16 cellular contexts compared by ENCODE assay signal in the genomic region with DNA sequence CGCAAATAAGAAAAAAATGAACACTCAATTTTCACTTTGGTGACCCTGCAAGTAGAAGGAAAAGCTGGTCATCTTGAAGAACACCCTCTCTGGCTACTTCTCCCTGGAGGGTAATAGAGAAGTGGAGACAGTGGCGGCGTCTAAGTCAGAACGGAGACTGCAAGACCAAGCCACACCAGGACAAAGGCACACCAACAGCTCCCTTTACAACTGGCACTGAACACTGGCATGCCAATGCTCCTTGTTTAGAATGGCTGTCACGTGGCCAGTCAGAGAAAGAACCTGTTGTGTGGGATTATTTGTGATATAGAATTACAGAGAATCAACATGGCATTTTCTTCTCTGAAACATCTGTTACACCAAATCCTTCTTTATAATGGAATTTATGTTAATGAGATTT.
A peak's percentile ranks its signal among the peaks of the same experiment; 100 is the strongest.
DNase-seq lines count a peak whose midpoint lies in the region; ATAC-seq and TF ChIP-seq lines count a peak whose summit lies in the region.
"Had no signal": no experiment of that assay in that cellular context is flagged by ENCODE, and none has a peak within 500 bp of the region (broad histone marks: within the 10 kb centered on the region; RNA-seq: fewer than 3 reads in every experiment).

No MANE protein-coding gene starts in this region.

- H3K9me3 Mint-ChIP-seq in MCF 10A (ENCODE audit: unreplicated experiment), result no peaks in the 10 kb centered on the region

- H3K4me3 ChIP-seq in OCI-LY7 (ENCODE audit: low read depth, low read length, poor library complexity, severe bottlenecking) (no peak overlapping the region), right cardiac atrium (ENCODE audit: low read length) (no peak overlapping the region), psoas muscle (no peak overlapping the region), MM.1S (ENCODE audit: low read length) (no peak overlapping the region), osteoblast (ENCODE audit: insufficient read depth, low read length) (no peak overlapping the region)
- H3K4me3 ChIP-seq: mucosa of descending colon, upper lobe of left lung had no signal

- ATAC-seq in right cardiac atrium (peak; percentile 35 to 45), psoas muscle (peak; percentile 84 to 90 (median 86)), GM18517 (IDR thresholded peaks at IDR 0.05; ENCODE audit: unreplicated experiment) (no peak)
- ATAC-seq: mucosa of descending colon, PC-3 had no signal

- H4K20me1 ChIP-seq in OCI-LY7 (ENCODE audit: insufficient read depth, low read length) (no peaks in the 10 kb centered on the region), MM.1S (ENCODE audit: insufficient read depth, low read length) (no peaks in the 10 kb centered on the region), osteoblast (ENCODE audit: insufficient read depth, low read length) (peaks cover 2% of the 10 kb centered on the region)

- no peaks in the 10 kb centered on the region for H3K27me3 Mint-ChIP-seq in MCF 10A (ENCODE audit: insufficient read depth, unreplicated experiment)

- peaks cover 2% of the 10 kb centered on the region for H3K4me1 Mint-ChIP-seq in MCF 10A (ENCODE audit: insufficient read depth, unreplicated experiment)

- H3K36me3 Mint-ChIP-seq in MCF 10A (ENCODE audit: insufficient read depth, unreplicated experiment), result peaks cover 50% of the 10 kb centered on the region

- BruUV-seq in OCI-LY7 (replicated peaks; lab: Mats Ljungman, UMichigan) (TSS peak; percentile 44), MCF 10A (replicated peaks; lab: Mats Ljungman, UMichigan) (no TSS peak)

- CTCF ChIA-PET in OCI-LY7 (lab: Charles Lee; ENCODE audit: unreplicated experiment), result no interaction called here
- CTCF ChIA-PET in MCF 10A (lab: Yijun Ruan, JAX), result interaction anchor here (0.6 to 0.7 kb wide), 2 partner anchors 156 to 176 kb away, joined by 3 read pairs; partner anchors contain the start of gene PPM1F

- peak; percentile 5 for DNase-seq in DMS 273 treated with DMSO at 0.1 percent for 48 hours (lab: John Stamatoyannopoulos, UW)
- no peak for DNase-seq in OCI-LY7 (ENCODE audit: low spot score)
- no peak for DNase-seq in right cardiac atrium
- no peak for DNase-seq in psoas muscle
- DNase-seq in MM.1S, result no peak
- DNase-seq in osteoblast (ENCODE audit: insufficient read length, low spot score, missing footprints), result no peak
- no peak for DNase-seq in MCF 10A (ENCODE audit: unreplicated experiment)
- DNase-seq: activated gamma-delta T cell; effector memory CD4-positive, alpha-beta T cell; NCI-H1092; NCI-H446; PC-3; stimulated activated CD8-positive, alpha-beta memory T cell treated with anti-CD3 and anti-CD28 coated beads, Interleukin-4, amount 100 ng/mL, for 48 hours; upper lobe of left lung had no signal

- H2AFZ ChIP-seq in OCI-LY7 (ENCODE audit: low read length) (no peak overlapping the region), MM.1S (ENCODE audit: low read length) (no peak overlapping the region), osteoblast (ENCODE audit: low read length) (no peak overlapping the region)

- H3F3A ChIP-seq in MM.1S (ENCODE audit: insufficient read depth, low read length), result no peaks in the 10 kb centered on the region

- intact Hi-C loops in OCI-LY7 (cut with micrococcal nuclease; ENCODE audit: unreplicated experiment) (no loop called here), right cardiac atrium (cut with DNase I) (no loop called here), psoas muscle (cut with DNase I) (loop anchor here (5.0 kb wide), 1 partner anchor 70 kb away; the partner anchor contains the start of gene MAPK1 (in 2 of the 2)), MCF 10A (cut with micrococcal nuclease) (no loop called here)

- H3K79me2 ChIP-seq in OCI-LY7 (ENCODE audit: insufficient read depth, low read depth, low read length) (no peaks in the 10 kb centered on the region), MM.1S (ENCODE audit: low read length) (no peaks in the 10 kb centered on the region), osteoblast (ENCODE audit: insufficient read depth, low read length) (peaks cover 42% of the 10 kb centered on the region)

- H3K27ac ChIP-seq in OCI-LY7 (ENCODE audit: low read depth, low read length, poor library complexity, severe bottlenecking) (no peak overlapping the region), right cardiac atrium (ENCODE audit: low read length) (no peak overlapping the region), psoas muscle (peak overlapping the region; percentile 56), MM.1S (ENCODE audit: low read length) (no peak overlapping the region), osteoblast (ENCODE audit: low read depth, low read length) (no peak overlapping the region)
- H3K27ac ChIP-seq: upper lobe of left lung had no signal

- H3K27me3 ChIP-seq in right cardiac atrium (ENCODE audit: control insufficient read depth, insufficient read depth) (no peaks in the 10 kb centered on the region), psoas muscle (ENCODE audit: insufficient read depth in 3 of 3, low read length in 2 of 3) (no peaks in the 10 kb centered on the region), MM.1S (replicated peaks; ENCODE audit: insufficient read depth, low read length) (no peaks in the 10 kb centered on the region), osteoblast (ENCODE audit: insufficient read depth, low read length) (no peaks in the 10 kb centered on the region)
- H3K27me3 ChIP-seq: upper lobe of left lung had no signal

- H3K27ac Mint-ChIP-seq in MCF 10A (ENCODE audit: low read depth, unreplicated experiment), result no peak overlapping the region

- TF ChIP-seq CTCF in OCI-LY7 (conservative IDR thresholded peaks at IDR 0.05; ENCODE audit: low read length) (no peak), psoas muscle (IDR thresholded peaks at IDR 0.05) (no peak), MM.1S (IDR thresholded peaks at IDR 0.05; ENCODE audit: low read length) (no peak), osteoblast (IDR thresholded peaks at IDR 0.05; ENCODE audit: extremely low read depth, low read depth, low read length) (no peak), MCF 10A (IDR thresholded peaks at IDR 0.05; ENCODE audit: unreplicated experiment) (no peak)

- H3K4me3 Mint-ChIP-seq in MCF 10A (ENCODE audit: unreplicated experiment), result no peak overlapping the region

- H3K4me1 ChIP-seq in OCI-LY7 (ENCODE audit: insufficient read depth, low read length, poor library complexity, severe bottlenecking), result no peaks in the 10 kb centered on the region
- peaks cover 5% of the 10 kb centered on the region for H3K4me1 ChIP-seq in right cardiac atrium (ENCODE audit: control insufficient read depth, insufficient read depth, low read length)
- peaks cover 34% of the 10 kb centered on the region for H3K4me1 ChIP-seq in psoas muscle
- no peaks in the 10 kb centered on the region for H3K4me1 ChIP-seq in MM.1S (ENCODE audit: low read length)
- H3K4me1 ChIP-seq in osteoblast (ENCODE audit: insufficient read depth, low read length), result peaks cover 4% of the 10 kb centered on the region

- H3K9me3 ChIP-seq in OCI-LY7 (ENCODE audit: low read length), result no peaks in the 10 kb centered on the region
- no peaks in the 10 kb centered on the region for H3K9me3 ChIP-seq in right cardiac atrium (ENCODE audit: control insufficient read depth, low read length)
- H3K9me3 ChIP-seq in psoas muscle, result no peaks in the 10 kb centered on the region
- H3K9me3 ChIP-seq in MM.1S (replicated peaks; ENCODE audit: insufficient read depth, low read length), result no peaks in the 10 kb centered on the region
- H3K9me3 ChIP-seq in osteoblast (ENCODE audit: low read depth, low read length), result no peaks in the 10 kb centered on the region
- H3K9me3 ChIP-seq: mucosa of descending colon, upper lobe of left lung had no signal

- peaks cover 75% of the 10 kb centered on the region for H3K36me3 ChIP-seq in OCI-LY7 (ENCODE audit: insufficient read depth, low read length)
- peaks cover 5 to 49% of the 10 kb centered on the region in 2 donors for H3K36me3 ChIP-seq in psoas muscle (ENCODE audit: insufficient read depth in 1 of 2, low read depth in 1 of 2)
- no peaks in the 10 kb centered on the region; the same call in none of the 2 replicates for H3K36me3 ChIP-seq in MM.1S (replicated peaks; ENCODE audit: insufficient read depth, low read length)
- H3K36me3 ChIP-seq in osteoblast (ENCODE audit: insufficient read depth, low read length), result peaks cover 38% of the 10 kb centered on the region

- H3K4me2 ChIP-seq in OCI-LY7 (ENCODE audit: low read length) (no peak overlapping the region), MM.1S (ENCODE audit: low read depth, low read length) (no peak overlapping the region), osteoblast (ENCODE audit: insufficient read depth, low read length) (no peak overlapping the region)

- H3K9ac ChIP-seq in MM.1S (ENCODE audit: low read length), result no peak overlapping the region

- no peaks in the 10 kb centered on the region for H3K9me2 ChIP-seq in OCI-LY7 (ENCODE audit: insufficient read depth, low read length)
- no peaks in the 10 kb centered on the region for H3K9me2 ChIP-seq in MM.1S (replicated peaks; ENCODE audit: insufficient read depth, low read length)

- POLR2A ChIA-PET in OCI-LY7 (lab: Charles Lee) (no interaction called here), MCF 10A (lab: Yijun Ruan, JAX) (no interaction called here)

- 60% methylated on average over 5 of the region's 5 CpGs for WGBS in right cardiac atrium
- 37 to 60% (median 44%) methylated on average over 5 of the region's 5 CpGs for WGBS in psoas muscle, 3 donors

Comparison
In these comparisons a context has a peak if more than half of its experiments do, and no peak if none do; other contexts are left out.
1. intact Hi-C loops: an anchor here in psoas muscle (5.0 kb wide); none called in OCI-LY7, right cardiac atrium and MCF 10A.